9 cellular contexts compared by ENCODE assay signal in the genomic region with DNA sequence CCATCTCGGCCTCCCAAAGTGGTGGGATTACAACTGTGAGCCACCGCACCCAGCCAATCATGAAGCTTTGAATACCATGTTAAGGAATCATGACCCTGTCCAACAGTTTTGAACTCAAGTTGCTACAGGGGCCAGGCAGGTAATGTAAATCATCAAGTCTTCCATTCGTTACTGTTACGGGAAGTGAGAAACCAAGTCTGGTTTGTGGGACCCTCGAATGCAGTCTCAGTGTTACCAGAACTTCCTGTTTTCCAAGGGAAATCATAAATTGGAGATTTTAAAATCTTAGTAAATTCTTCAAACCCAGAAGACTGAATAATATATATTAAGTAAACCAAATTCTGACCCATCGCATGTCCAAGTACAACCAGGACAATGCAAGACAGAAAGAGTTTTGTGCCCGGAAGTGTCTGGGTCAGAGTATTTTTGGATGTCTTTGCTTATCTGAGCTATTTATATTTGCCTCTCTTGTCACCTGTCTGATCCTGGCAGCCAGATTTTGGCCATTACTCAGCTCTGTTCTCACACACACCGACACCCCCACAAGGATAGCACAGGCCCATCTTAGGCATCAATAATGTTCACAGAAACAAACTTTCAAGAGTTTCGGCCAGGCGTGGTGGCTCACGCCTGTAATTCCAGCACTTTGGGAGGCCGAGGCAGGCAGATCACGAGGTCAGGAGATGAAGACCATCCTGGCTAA. TPM values are rescaled to one million over a fixed set of nuclear protein-coding genes. Genes with fewer than 3 reads are reported as not detected.
DNase-seq lines count a peak whose midpoint lies in the region; ATAC-seq and TF ChIP-seq lines count a peak whose summit lies in the region.
"Had no signal": no experiment of that assay in that cellular context is flagged by ENCODE, and none has a peak within 500 bp of the region (broad histone marks: within the 10 kb centered on the region; RNA-seq: fewer than 3 reads in every experiment).

No MANE protein-coding gene starts in this region.

- peaks cover 0 to 3% of the 10 kb centered on the region in 2 donors for H3K36me3 Mint-ChIP-seq in activated T-cell treated with anti-CD3 and anti-CD28 coated beads, Interleukin-2, amount 50 U/mL, for 72 hours (ENCODE audit: insufficient read depth in 2 of 2)
- H3K36me3 Mint-ChIP-seq in stimulated activated memory B cell treated with anti-CD40 and anti-IgM and Interleukin-4, amounts not matched to agents 10 μg/mL and 1 μg/mL and 100 μg/mL, for 72 hours, result no peaks in the 10 kb centered on the region

- peaks cover 71% of the 10 kb centered on the region for H3K4me1 Mint-ChIP-seq in activated T-cell treated with anti-CD3 and anti-CD28 coated beads, Interleukin-2, amount 50 U/mL, for 72 hours (ENCODE audit: low read depth)
- peaks cover 60% of the 10 kb centered on the region for H3K4me1 Mint-ChIP-seq in stimulated activated memory B cell treated with anti-CD40 and anti-IgM and Interleukin-4, amounts not matched to agents 10 μg/mL and 1 μg/mL and 100 μg/mL, for 72 hours

- TF ChIP-seq CTCF in RWPE1 (conservative IDR thresholded peaks at IDR 0.05; ENCODE audit: low read depth), result no peak

- peak overlapping the region; percentile 48 for H3K27ac Mint-ChIP-seq in activated T-cell treated with anti-CD3 and anti-CD28 coated beads, Interleukin-2, amount 50 U/mL, for 72 hours
- H3K27ac Mint-ChIP-seq in stimulated activated memory B cell treated with anti-CD40 and anti-IgM and Interleukin-4, amounts not matched to agents 10 μg/mL and 1 μg/mL and 100 μg/mL, for 72 hours, result peak overlapping the region; percentile 85

- DNase-seq in activated T-cell treated with anti-CD3 and anti-CD28 coated beads, Interleukin-2, amount 50 U/mL, for 72 hours, result no peak
- DNase-seq in activated T-cell treated with anti-CD3 and anti-CD28 coated beads, Interleukin-2, amount 50 U/mL, for 48 hours, result no peak
- DNase-seq in RWPE1 (ENCODE audit: low spot score) (no peak), left cardiac atrium (peak; percentile 39), A172 (ENCODE audit: low spot score) (no peak), NCI-H2227 treated with DMSO at 0.1 percent for 48 hours (lab: John Stamatoyannopoulos, UW) (no peak), T-helper 9 cell (no peak)
- DNase-seq: adrenal gland had no signal

- H3K27me3 Mint-ChIP-seq in activated T-cell treated with anti-CD3 and anti-CD28 coated beads, Interleukin-2, amount 50 U/mL, for 72 hours (ENCODE audit: low read depth), result no peaks in the 10 kb centered on the region
- H3K27me3 Mint-ChIP-seq in stimulated activated memory B cell treated with anti-CD40 and anti-IgM and Interleukin-4, amounts not matched to agents 10 μg/mL and 1 μg/mL and 100 μg/mL, for 72 hours, result no peaks in the 10 kb centered on the region

- no peaks in the 10 kb centered on the region for H3K9me3 Mint-ChIP-seq in activated T-cell treated with anti-CD3 and anti-CD28 coated beads, Interleukin-2, amount 50 U/mL, for 72 hours
- H3K9me3 Mint-ChIP-seq in stimulated activated memory B cell treated with anti-CD40 and anti-IgM and Interleukin-4, amounts not matched to agents 10 μg/mL and 1 μg/mL and 100 μg/mL, for 72 hours, result no peaks in the 10 kb centered on the region

- POLR2A ChIA-PET in RWPE1 (lab: Yijun Ruan, JAX; ENCODE audit: low non-redundant PET), result no interaction called here

- H3K4me3 Mint-ChIP-seq in activated T-cell treated with anti-CD3 and anti-CD28 coated beads, Interleukin-2, amount 50 U/mL, for 72 hours, result peak overlapping the region; percentile 57 to 62
- peak overlapping the region; percentile 60 for H3K4me3 Mint-ChIP-seq in stimulated activated memory B cell treated with anti-CD40 and anti-IgM and Interleukin-4, amounts not matched to agents 10 μg/mL and 1 μg/mL and 100 μg/mL, for 72 hours

- peak overlapping the region; percentile 94 for H3K27ac ChIP-seq in RWPE1

- ATAC-seq in activated T-cell treated with anti-CD3 and anti-CD28 coated beads, Interleukin-2, amount 50 U/mL, for 72 hours (replicated peaks in 1 of 2), result no peak
- no peak for ATAC-seq in left cardiac atrium
- ATAC-seq in stimulated activated memory B cell treated with anti-CD40 and anti-IgM and Interleukin-4, amounts not matched to agents 10 μg/mL and 1 μg/mL and 100 μg/mL, for 72 hours, result no peak

- intact Hi-C loops in left cardiac atrium (cut with DNase I), result loop anchor here in 1 of 2 donors (5.0 kb wide), 1 partner anchor 83 kb away; a partner anchor contains a TSS

- CTCF ChIA-PET in RWPE1 (lab: Yijun Ruan, JAX), result interaction anchor here (0.7 kb wide), 1 partner anchor 582 kb away, joined by 3 read pairs; no protein-coding TSS in a partner anchor

RNA-seq across cellular contexts. Expression of a gene that starts 8.8 kb away (rescaled TPM):
- 100 to 1,000 TPM; 147 to 163 TPM for total RNA-seq in activated T-cell treated with anti-CD3 and anti-CD28 coated beads, Interleukin-2, amount 50 U/mL, for 72 hours
- 100 to 1,000 TPM; 241 to 296 TPM for total RNA-seq in left cardiac atrium
- total RNA-seq in A172 (2014; rRNA removed; shearing (Covaris generic)), result 216 and 251 TPM in 2 replicates

RNA-seq across cellular contexts. Expression of a gene that starts 11.9 kb away (rescaled TPM):
- 10 to 100 TPM; 61.9 to 63.7 TPM for total RNA-seq in activated T-cell treated with anti-CD3 and anti-CD28 coated beads, Interleukin-2, amount 50 U/mL, for 72 hours
- 10 to 100 TPM; 59.6 to 62.1 TPM for total RNA-seq in left cardiac atrium
- 117 and 123 TPM in 2 replicates for total RNA-seq in A172 (2014; rRNA removed; shearing (Covaris generic))

RNA-seq across cellular contexts. Expression of a gene that starts 14.6 kb away (rescaled TPM):
- total RNA-seq in activated T-cell treated with anti-CD3 and anti-CD28 coated beads, Interleukin-2, amount 50 U/mL, for 72 hours, result 100 to 1,000 TPM in 1 of 2 donors, 10 to 100 TPM in 1; 85.3 to 101 TPM
- 1 to 10 TPM; 4.4 to 4.5 TPM for total RNA-seq in left cardiac atrium
- total RNA-seq in A172 (2014; rRNA removed; shearing (Covaris generic)), result 4.2 and 5.3 TPM in 2 replicates

Comparison
In these comparisons a context has a peak if more than half of its experiments do, and no peak if none do; other contexts are left out.
1. RNA of a gene that starts 14.6 kb away (total RNA-seq): 85.3 to 101 TPM in activated T-cell treated with anti-CD3 and anti-CD28 coated beads, Interleukin-2, amount 50 U/mL, for 72 hours; 4.2 to 5.3 TPM in A172 and 4.4 to 4.5 TPM in left cardiac atrium; every median in the first group is over 10 times any median in the second.